In genomic region chr15:25900901-25901300, GRCh38 we compare ENCODE assay signal across 18 cellular contexts. TPM values are rescaled to one million over a fixed set of nuclear protein-coding genes. Genes with fewer than 3 reads are reported as not detected.
DNase-seq lines count a peak whose midpoint lies in the region; ATAC-seq and TF ChIP-seq lines count a peak whose summit lies in the region.
"Had no signal": no experiment of that assay in that cellular context is flagged by ENCODE, and none has a peak within 500 bp of the region (broad histone marks: within the 10 kb centered on the region; RNA-seq: fewer than 3 reads in every experiment).

No MANE protein-coding gene starts in this region.

- peaks cover 0 to 6% of the 10 kb centered on the region in 2 donors for H3K27me3 Mint-ChIP-seq in natural killer cell (ENCODE audit: low read depth in 2 of 2)
- H3K27me3 Mint-ChIP-seq: stimulated activated naive CD8-positive, alpha-beta T cell treated with anti-CD3 and anti-CD28 coated beads, Interleukin-15, Interleukin-2, amounts not matched to agents 100 ng/mL and 50 ng/mL, for 24 hours had no signal

- peak; percentile 43 to 46 for ATAC-seq in right cardiac atrium
- ATAC-seq in lung (ENCODE audit: insufficient read depth, low FRiP score), result peak; percentile 20
- ATAC-seq in natural killer cell, result no peak
- ATAC-seq: GM23338 had no signal

- no peaks in the 10 kb centered on the region for H3K36me3 Mint-ChIP-seq in natural killer cell

- DNase-seq in right cardiac atrium (no peak), right atrium auricular region (ENCODE audit: low spot score) (no peak), epithelial cell of esophagus (ENCODE audit: low read depth) (peak; percentile 93), lung (ENCODE audit: low spot score) (no peak), natural killer cell (no peak), UCSD-AML1 (lab: John Stamatoyannopoulos, UW; ENCODE audit: unreplicated experiment) (no peak), AG08396 (ENCODE audit: low spot score) (no peak), SKM-1 treated with dmso at 0.1 percent for 144 hours (lab: John Stamatoyannopoulos, UW; ENCODE audit: unreplicated experiment) (no peak)
- DNase-seq: ACHN; activated CD4-positive, alpha-beta T cell treated with anti-CD3 and anti-CD28 coated beads for 1 hour; activated gamma-delta T cell; KG1; SHP77; stimulated activated CD4-positive, alpha-beta T cell treated with anti-CD3 and anti-CD28 coated beads, Interleukin-15, amount 100 ng/mL, for 24 hours had no signal

- H3K4me3 Mint-ChIP-seq in natural killer cell, result no peak overlapping the region
- H3K4me3 Mint-ChIP-seq: dendritic cell treated with granulocyte-macrophage colony-stimulating factor and Interleukin-4, amounts not matched to agents 40 ng/mL and 50 ng/mL, for 4 days; GM23338; stimulated activated naive CD8-positive, alpha-beta T cell treated with anti-CD3 and anti-CD28 coated beads, Interleukin-15, Interleukin-2, amounts not matched to agents 100 ng/mL and 50 ng/mL, for 24 hours had no signal

- TF ChIP-seq CTCF in right atrium auricular region (IDR thresholded peaks at IDR 0.05) (no peak), epithelial cell of esophagus (IDR thresholded peaks at IDR 0.05; ENCODE audit: insufficient read depth, low read depth, low read length, missing control alignments) (no peak), lung (IDR thresholded peaks at IDR 0.05; ENCODE audit: control extremely low read depth, extremely low read depth) (no peak), natural killer cell (IDR thresholded peaks at IDR 0.05) (no peak)

- WGBS in right cardiac atrium, result 66% methylated on average over 5 of the region's 5 CpGs
- 84 to 90% methylated on average over 5 of the region's 5 CpGs for WGBS in lung, 2 donors

- no peaks in the 10 kb centered on the region for H3K9me3 ChIP-seq in right cardiac atrium (ENCODE audit: control insufficient read depth, low read length)
- H3K9me3 ChIP-seq in right atrium auricular region, result no peaks in the 10 kb centered on the region
- peaks cover 0 to 2% of the 10 kb centered on the region in 2 donors for H3K9me3 ChIP-seq in lung (ENCODE audit: control insufficient read depth in 2 of 2, insufficient read depth in 1 of 2, low read length in 1 of 2)
- H3K9me3 ChIP-seq: vagina had no signal

- no peaks in the 10 kb centered on the region for H3K9me3 Mint-ChIP-seq in natural killer cell
- H3K9me3 Mint-ChIP-seq: dendritic cell treated with granulocyte-macrophage colony-stimulating factor and Interleukin-4, amounts not matched to agents 40 ng/mL and 50 ng/mL, for 4 days; GM23338; stimulated activated naive CD8-positive, alpha-beta T cell treated with anti-CD3 and anti-CD28 coated beads, Interleukin-15, Interleukin-2, amounts not matched to agents 100 ng/mL and 50 ng/mL, for 24 hours had no signal

- H3K4me3 ChIP-seq in right cardiac atrium (ENCODE audit: low read length) (no peak overlapping the region), right atrium auricular region (no peak overlapping the region), epithelial cell of esophagus (ENCODE audit: low read length) (no peak overlapping the region), lung (no peak overlapping the region)
- H3K4me3 ChIP-seq: GM23338, vagina had no signal

- intact Hi-C loops in right cardiac atrium (cut with DNase I) (no loop called here), natural killer cell (cut with micrococcal nuclease) (no loop called here)

- H3K27me3 ChIP-seq in right cardiac atrium (ENCODE audit: control insufficient read depth, insufficient read depth) (no peaks in the 10 kb centered on the region), right atrium auricular region (no peaks in the 10 kb centered on the region), lung (ENCODE audit: control insufficient read depth, insufficient read depth) (no peaks in the 10 kb centered on the region)
- H3K27me3 ChIP-seq: vagina had no signal

- H3K4me1 ChIP-seq in right cardiac atrium (ENCODE audit: control insufficient read depth, insufficient read depth, low read length) (peaks cover 3% of the 10 kb centered on the region), right atrium auricular region (peaks cover 0 to 11% of the 10 kb centered on the region in 2 donors), lung (ENCODE audit: control insufficient read depth in 2 of 2, insufficient read depth in 2 of 2, low read length in 2 of 2) (peaks cover 0 to 7% of the 10 kb centered on the region in 2 donors)
- H3K4me1 ChIP-seq: vagina had no signal

- H3K27ac ChIP-seq in right cardiac atrium (ENCODE audit: low read length), result no peak overlapping the region
- no peak overlapping the region for H3K27ac ChIP-seq in right atrium auricular region
- no peak overlapping the region for H3K27ac ChIP-seq in lung (ENCODE audit: low read depth in 1 of 2, low read length in 1 of 2)
- H3K27ac ChIP-seq: vagina had no signal

- H3K36me3 ChIP-seq in right atrium auricular region (no peaks in the 10 kb centered on the region), lung (ENCODE audit: control insufficient read depth in 2 of 2, insufficient read depth in 2 of 2, low read length in 2 of 2) (no peaks in the 10 kb centered on the region)
- H3K36me3 ChIP-seq: vagina had no signal

- peak overlapping the region in 1 of 2 donors; percentile 14 for H3K27ac Mint-ChIP-seq in natural killer cell
- H3K27ac Mint-ChIP-seq: dendritic cell treated with granulocyte-macrophage colony-stimulating factor and Interleukin-4, amounts not matched to agents 40 ng/mL and 50 ng/mL, for 4 days; GM23338; stimulated activated naive CD8-positive, alpha-beta T cell treated with anti-CD3 and anti-CD28 coated beads, Interleukin-15, Interleukin-2, amounts not matched to agents 100 ng/mL and 50 ng/mL, for 24 hours had no signal

- peaks cover 18 to 19% of the 10 kb centered on the region in 2 donors for H3K4me1 Mint-ChIP-seq in natural killer cell

RNA-seq across cellular contexts. Expression of gene ATP10A, which starts 37.8 kb away (rescaled TPM):
- total RNA-seq in right cardiac atrium (1 to 10 TPM; 1.5 to 3.0 (median 1.8) TPM), right atrium auricular region (1 to 10 TPM; 3.2 to 6.0 TPM), lung (10 to 100 TPM in 1 of 2 donors, 1 to 10 TPM in 1; 4.5 to 33.7 TPM), natural killer cell (10 to 100 TPM; 50.1 to 67.0 (median 51.2) TPM)
- polyA plus RNA-seq in right cardiac atrium (0.95 TPM), lung (1 to 10 TPM; 5.6 to 6.9 TPM)

Comparison
In these comparisons a context has a peak if more than half of its experiments do, and no peak if none do; other contexts are left out.
1. ATAC-seq: peak in right cardiac atrium (2 of 2) and lung (single experiment); none in natural killer cell (0 of 3).